Comparison of ENCODE assay signal across 23 cellular contexts in the genomic region with DNA sequence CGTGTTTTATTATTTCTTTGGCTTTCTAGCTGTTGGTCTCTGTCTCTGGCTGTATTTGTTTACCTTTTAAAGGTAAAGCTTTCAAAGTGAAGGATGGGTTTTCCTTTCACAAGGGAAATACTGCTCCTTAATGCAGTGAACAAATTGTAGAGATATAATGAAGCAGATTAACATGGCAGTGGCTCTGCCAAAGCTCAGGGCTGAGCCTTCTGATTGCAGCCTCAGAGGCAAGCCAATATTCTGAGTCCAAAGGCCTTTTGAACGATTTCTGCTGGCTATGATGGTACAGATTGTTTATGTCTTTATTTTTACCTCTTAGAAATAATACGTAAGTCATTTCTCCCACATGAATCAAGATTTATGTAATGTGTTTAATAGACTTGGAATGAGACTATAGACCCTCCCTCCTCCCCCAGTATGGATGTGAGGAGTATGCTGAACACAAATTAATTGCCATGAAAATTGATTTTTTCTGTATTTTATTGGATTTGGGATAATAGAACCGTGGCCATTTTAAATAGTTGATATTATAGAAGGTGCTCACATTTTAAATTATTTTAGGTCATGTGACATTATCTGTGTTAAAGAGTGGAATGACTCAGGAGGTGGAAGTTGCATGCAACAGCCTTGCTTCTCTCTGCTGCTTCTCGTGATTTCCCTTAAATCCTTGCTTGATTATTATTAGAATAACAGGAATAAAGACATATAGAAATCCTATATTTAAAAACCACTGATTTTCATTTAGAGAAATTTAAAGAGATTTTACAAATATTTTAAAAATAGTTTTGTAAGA.
A peak's percentile ranks its signal among the peaks of the same experiment; 100 is the strongest.
DNase-seq lines count a peak whose midpoint lies in the region; ATAC-seq, FAIRE-seq and TF ChIP-seq lines count a peak whose summit lies in the region.
"Had no signal": no experiment of that assay in that cellular context is flagged by ENCODE, and none has a peak within 500 bp of the region (broad histone marks: within the 10 kb centered on the region; RNA-seq: fewer than 3 reads in every experiment).

No MANE protein-coding gene starts in this region.

- H3K27me3 ChIP-seq in endocrine pancreas (ENCODE audit: control insufficient read depth, insufficient read depth, low read length), result no peaks in the 10 kb centered on the region
- H3K27me3 ChIP-seq: esophagus squamous epithelium, gastrocnemius medialis, pancreas had no signal

- H3K4me3 ChIP-seq in endocrine pancreas (ENCODE audit: control insufficient read depth, insufficient read depth, low read length), result peak overlapping the region; percentile 99
- H3K4me3 ChIP-seq: esophagus squamous epithelium, gastrocnemius medialis, GM12878, pancreas had no signal

- H3K4me1 ChIP-seq in endocrine pancreas (ENCODE audit: control insufficient read depth, insufficient read depth, low read length), result no peaks in the 10 kb centered on the region
- H3K4me1 ChIP-seq: esophagus squamous epithelium, gastrocnemius medialis, pancreas had no signal

- no peaks in the 10 kb centered on the region for H3K36me3 ChIP-seq in endocrine pancreas (ENCODE audit: control insufficient read depth, insufficient read depth, low read length)
- H3K36me3 ChIP-seq: esophagus squamous epithelium, gastrocnemius medialis, pancreas had no signal

- H3K9me3 ChIP-seq in endocrine pancreas (ENCODE audit: control insufficient read depth, low read length), result no peaks in the 10 kb centered on the region
- H3K9me3 ChIP-seq: esophagus squamous epithelium, gastrocnemius medialis, pancreas had no signal

- ATAC-seq in HG02642 (IDR thresholded peaks at IDR 0.05; ENCODE audit: poor library complexity, unreplicated experiment) (no peak), HG03342 (IDR thresholded peaks at IDR 0.05; ENCODE audit: unreplicated experiment) (no peak)
- ATAC-seq: activated CD4-positive, CD25-positive, alpha-beta regulatory T cell treated with anti-CD3 and anti-CD28 coated beads, Interleukin-2, amount 50 U/mL, for 24 hours; left colon; sciatic nerve; T-helper 17 cell had no signal

- no peak for TF ChIP-seq CTCF in D721Med (IDR thresholded peaks at IDR 0.05; ENCODE audit: insufficient read depth, missing control alignments)

- FAIRE-seq in D721Med (lab: Jason Lieb, UNC), result peak; percentile 81
- FAIRE-seq: bronchial epithelial cell, endometrium, pancreas had no signal

- H3K9ac ChIP-seq in endocrine pancreas (ENCODE audit: control insufficient read depth, insufficient read depth, low read length), result peak overlapping the region; percentile 66

- peak; percentile 13 for DNase-seq in Ammon's horn (ENCODE audit: low spot score)
- DNase-seq in D721Med (ENCODE audit: insufficient read length, low spot score), result no peak
- peak; percentile 34 for DNase-seq in NCI-H345 treated with DMSO at 0.1 percent for 48 hours (lab: John Stamatoyannopoulos, UW; ENCODE audit: unreplicated experiment)
- DNase-seq in stimulated activated naive CD4-positive, alpha-beta T cell treated with Interleukin-2 at 50 U/mL for 16 hours (lab: John Stamatoyannopoulos, UW), result no peak
- no peak for DNase-seq in activated CD4-positive, alpha-beta T cell treated with anti-CD3 and anti-CD28 coated beads, Interleukin-2, amount 50 U/mL, for 48 hours
- DNase-seq: activated CD4-positive, alpha-beta memory T cell treated with anti-CD3 and anti-CD28 coated beads, Interleukin-2, amount 10 ng/mL, durations not matched to agents 7 days and 5 days; activated CD8-positive, alpha-beta memory T cell treated with anti-CD3 and anti-CD28 coated beads, Interleukin-2, amount 50 U/mL, for 48 hours; esophagus squamous epithelium; gastrocnemius medialis; left colon; NCI-H2081 treated with DMSO at 0.1 percent for 48 hours; pancreas; stimulated activated CD4-positive, alpha-beta T cell treated with anti-CD3 and anti-CD28 coated beads, Interleukin-12 subunit alpha, Interleukin-12 subunit beta, amount 100 ng/mL, for 4 hours; stimulated activated CD4-positive, alpha-beta T cell treated with anti-CD3 and anti-CD28 coated beads, Interleukin-4, amount 100 ng/mL, for 1 hour; T-helper 17 cell had no signal

Comparison
In these comparisons a context has a peak if more than half of its experiments do, and no peak if none do; other contexts are left out.
1. DNase-seq: peak in Ammon's horn (single experiment) and NCI-H345 treated with DMSO at 0.1 percent for 48 hours (single experiment); none in D721Med (single experiment), stimulated activated naive CD4-positive, alpha-beta T cell treated with Interleukin-2 at 50 U/mL for 16 hours (single experiment) and activated CD4-positive, alpha-beta T cell treated with anti-CD3 and anti-CD28 coated beads, Interleukin-2, amount 50 U/mL, for 48 hours (0 of 2).